In the genomic region with DNA sequence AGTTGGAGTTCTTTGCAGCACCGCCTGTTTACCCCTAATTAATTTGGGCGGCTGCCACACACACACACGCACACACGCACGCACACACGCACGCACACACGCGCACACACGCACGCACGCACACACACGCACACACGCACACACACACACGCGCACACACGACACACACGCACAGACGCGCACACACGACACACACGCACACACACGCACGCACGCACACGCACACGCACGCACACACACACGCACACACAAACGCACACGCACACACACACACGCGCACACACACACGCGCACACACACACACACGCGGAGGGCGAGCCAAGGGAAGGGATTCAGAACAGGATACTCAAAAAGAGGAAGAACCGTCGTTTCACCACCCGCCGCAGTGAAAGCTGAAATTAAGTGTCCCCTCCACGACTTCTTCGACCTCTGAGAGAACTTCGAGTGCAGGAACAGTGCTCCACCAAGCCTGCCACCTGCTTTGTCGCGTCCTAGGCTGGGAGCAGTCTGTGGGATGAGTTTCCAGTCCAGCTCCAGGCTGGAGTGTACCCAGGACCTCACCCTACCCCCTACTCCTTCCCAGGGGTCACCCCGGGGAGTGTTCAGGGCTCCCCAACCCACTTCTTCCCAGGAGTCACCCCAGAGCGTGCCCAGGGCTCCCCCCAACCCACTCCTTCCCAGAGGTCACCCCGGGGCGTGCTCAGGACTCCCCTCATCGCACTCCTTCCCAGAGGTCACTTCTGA, we compare ENCODE assay signal across 8 cellular contexts. TPM values are rescaled to one million over a fixed set of nuclear protein-coding genes. Genes with fewer than 3 reads are reported as not detected.
DNase-seq lines count a peak whose midpoint lies in the region; ATAC-seq and TF ChIP-seq lines count a peak whose summit lies in the region.

No MANE protein-coding gene starts in this region.

- peaks cover 11% of the 10 kb centered on the region for H4K20me1 ChIP-seq in neural progenitor cell (ENCODE audit: low read depth)

- peaks cover 78% of the 10 kb centered on the region for H3K4me1 Mint-ChIP-seq in activated CD8-positive, alpha-beta T cell treated with anti-CD3 and anti-CD28 coated beads, Interleukin-2, amount 10 ng/mL, durations not matched to agents 7 days and 5 days (ENCODE audit: low read depth)
- H3K4me1 Mint-ChIP-seq in neural progenitor cell = peaks cover 47% of the 10 kb centered on the region

- no peak for ATAC-seq in activated CD8-positive, alpha-beta T cell treated with anti-CD3 and anti-CD28 coated beads, Interleukin-2, amount 10 ng/mL, durations not matched to agents 7 days and 5 days

- POLR2A ChIA-PET in activated CD8-positive, alpha-beta T cell treated with anti-CD3 and anti-CD28 coated beads, Interleukin-2, amount 10 ng/mL, durations not matched to agents 7 days and 5 days (lab: Charles Lee) = interaction anchor here (0.7 to 1.1 kb wide), 3 partner anchors 19 to 44 kb away, joined by 3 to 4 read pairs (median 4); no protein-coding TSS in a partner anchor

- peak overlapping the region; percentile 66 for H3K27ac Mint-ChIP-seq in activated CD8-positive, alpha-beta T cell treated with anti-CD3 and anti-CD28 coated beads, Interleukin-2, amount 10 ng/mL, durations not matched to agents 7 days and 5 days
- peak overlapping the region; percentile 81 for H3K27ac Mint-ChIP-seq in neural progenitor cell

- DNase-seq in KG1 (lab: John Stamatoyannopoulos, UW) (peak; percentile 13), fibroblast of pulmonary artery (ENCODE audit: low read depth) (no peak), neural progenitor cell (ENCODE audit: low spot score) (peak; percentile 36), GOT3 (lab: John Stamatoyannopoulos, UW) (no peak), NCI-H187 (lab: John Stamatoyannopoulos, UW) (no peak), NCI-H345 (lab: John Stamatoyannopoulos, UW) (no peak)
- DNase-seq in activated CD8-positive, alpha-beta T cell treated with anti-CD3 and anti-CD28 coated beads, Interleukin-2, amount 10 ng/mL, durations not matched to agents 7 days and 5 days = peak; percentile 46

- peak overlapping the region; percentile 93 for H3K27ac ChIP-seq in C4-2B
- no peak overlapping the region for H3K27ac ChIP-seq in neural progenitor cell

- H3K9me3 ChIP-seq in neural progenitor cell (ENCODE audit: low read depth) = no peaks in the 10 kb centered on the region

- peaks cover 9% of the 10 kb centered on the region for H3K27me3 ChIP-seq in neural progenitor cell

- peak overlapping the region; percentile 51 for H3K9ac ChIP-seq in neural progenitor cell

- TF ChIP-seq CTCF in C4-2B (conservative IDR thresholded peaks at IDR 0.05) (no peak), fibroblast of pulmonary artery (IDR thresholded peaks at IDR 0.05; ENCODE audit: low read length, missing control alignments) (no peak), neural progenitor cell (IDR thresholded peaks at IDR 0.05) (no peak)

- peaks cover 22% of the 10 kb centered on the region for H3K4me1 ChIP-seq in neural progenitor cell

- H3F3A ChIP-seq in neural progenitor cell (ENCODE audit: low read depth) = peaks cover 8% of the 10 kb centered on the region

- H3K4me2 ChIP-seq in neural progenitor cell = peak overlapping the region; percentile 82

- no peak overlapping the region for H2AFZ ChIP-seq in neural progenitor cell (replicated peaks)

- H3K9me3 Mint-ChIP-seq in activated CD8-positive, alpha-beta T cell treated with anti-CD3 and anti-CD28 coated beads, Interleukin-2, amount 10 ng/mL, durations not matched to agents 7 days and 5 days (ENCODE audit: insufficient read depth) = no peaks in the 10 kb centered on the region
- peaks cover 4% of the 10 kb centered on the region for H3K9me3 Mint-ChIP-seq in neural progenitor cell

- peak overlapping the region; percentile 82 for H3K4me3 Mint-ChIP-seq in activated CD8-positive, alpha-beta T cell treated with anti-CD3 and anti-CD28 coated beads, Interleukin-2, amount 10 ng/mL, durations not matched to agents 7 days and 5 days
- peak overlapping the region; percentile 88 for H3K4me3 Mint-ChIP-seq in neural progenitor cell

- no peaks in the 10 kb centered on the region for H3K27me3 Mint-ChIP-seq in activated CD8-positive, alpha-beta T cell treated with anti-CD3 and anti-CD28 coated beads, Interleukin-2, amount 10 ng/mL, durations not matched to agents 7 days and 5 days (ENCODE audit: low read depth)
- H3K27me3 Mint-ChIP-seq in neural progenitor cell (ENCODE audit: insufficient read depth, low read depth) = peaks cover 16% of the 10 kb centered on the region

- CTCF ChIA-PET in activated CD8-positive, alpha-beta T cell treated with anti-CD3 and anti-CD28 coated beads, Interleukin-2, amount 10 ng/mL, durations not matched to agents 7 days and 5 days (lab: Charles Lee) = interaction anchor here (0.8 to 4.3 kb wide), 4 partner anchors 31 to 180 kb away, joined by 3 to 30 read pairs (median 11); no protein-coding TSS in a partner anchor

- H3K36me3 ChIP-seq in neural progenitor cell = no peaks in the 10 kb centered on the region

- H3K4me3 ChIP-seq in fibroblast of pulmonary artery (replicated peaks; ENCODE audit: low read depth, low read length) (peak overlapping the region; percentile 71), neural progenitor cell (peak overlapping the region; percentile 77)

- H3K36me3 Mint-ChIP-seq in activated CD8-positive, alpha-beta T cell treated with anti-CD3 and anti-CD28 coated beads, Interleukin-2, amount 10 ng/mL, durations not matched to agents 7 days and 5 days (ENCODE audit: low read depth) = peaks cover 21% of the 10 kb centered on the region
- peaks cover 11% of the 10 kb centered on the region for H3K36me3 Mint-ChIP-seq in neural progenitor cell

- H3K79me2 ChIP-seq in neural progenitor cell (ENCODE audit: low read depth) = peaks cover 5% of the 10 kb centered on the region

RNA-seq across cellular contexts. Expression of a gene that starts 1.1 kb away (rescaled TPM):
- total RNA-seq in activated CD8-positive, alpha-beta T cell treated with anti-CD3 and anti-CD28 coated beads, Interleukin-2, amount 10 ng/mL, durations not matched to agents 7 days and 5 days = 10 to 100 TPM; 46.9 to 48.7 TPM
- 28.9 and 37.2 TPM in 2 replicates for total RNA-seq in neural progenitor cell (ENCODE audit: low replicate concordance)

RNA-seq across cellular contexts. Expression of a gene that starts 43.9 kb away (rescaled TPM):
- total RNA-seq in activated CD8-positive, alpha-beta T cell treated with anti-CD3 and anti-CD28 coated beads, Interleukin-2, amount 10 ng/mL, durations not matched to agents 7 days and 5 days = 10 to 100 TPM; 25.6 to 28.1 TPM
- total RNA-seq in neural progenitor cell (ENCODE audit: low replicate concordance) = 49.3 and 78.0 TPM in 2 replicates

Comparison
In these comparisons a context has a peak if more than half of its experiments do, and no peak if none do; other contexts are left out.
1. DNase-seq: peak in KG1 (single experiment), activated CD8-positive, alpha-beta T cell treated with anti-CD3 and anti-CD28 coated beads, Interleukin-2, amount 10 ng/mL, durations not matched to agents 7 days and 5 days (single experiment) and neural progenitor cell (single experiment); none in fibroblast of pulmonary artery (single experiment), GOT3 (single experiment), NCI-H187 (0 of 2) and NCI-H345 (single experiment).